ENCODE assay signal across 9 cellular contexts in genomic region chr17:72618018-72618509, GRCh38.
A peak's percentile ranks its signal among the peaks of the same experiment; 100 is the strongest.
DNase-seq lines count a peak whose midpoint lies in the region; ATAC-seq, FAIRE-seq and TF ChIP-seq lines count a peak whose summit lies in the region.
"Had no signal": no experiment of that assay in that cellular context is flagged by ENCODE, and none has a peak within 500 bp of the region (broad histone marks: within the 10 kb centered on the region; RNA-seq: fewer than 3 reads in every experiment).

No MANE protein-coding gene starts in this region.

- no peaks in the 10 kb centered on the region for H3K23me2 ChIP-seq in H1 (ENCODE audit: low read depth, low read length)

- POLR2A ChIA-PET in H1 (lab: Charles Lee; ENCODE audit: partially characterized antibody) = interaction anchor here (0.5 to 1.4 kb wide), 2 partner anchors 26 to 760 kb away, joined by 4 to 5 read pairs; no protein-coding TSS in a partner anchor
- POLR2A ChIA-PET in WTC11 (lab: Charles Lee) = interaction anchor here (1.0 kb wide), 1 partner anchor 27 kb away, joined by 3 read pairs; no protein-coding TSS in a partner anchor

- no peaks in the 10 kb centered on the region for H4K20me1 ChIP-seq in H1 (replicated peaks in 1 of 2; ENCODE audit: control insufficient read depth in 1 of 2, insufficient read depth in 2 of 2, low read length in 2 of 2)

- no peak for TF ChIP-seq EP300 in H1 (IDR thresholded peaks at IDR 0.05; ENCODE audit: borderline replicate concordance in 1 of 2, low read depth in 2 of 2, low read length in 2 of 2)

- H3K27ac Mint-ChIP-seq in WTC11 = no peak overlapping the region

- peak overlapping the region; percentile 7; the same call in 1 of the 2 replicates for H4K8ac ChIP-seq in H1 (ENCODE audit: extremely low read depth, insufficient read depth, low read length)

- no peak overlapping the region for H3K9ac ChIP-seq in H1 (replicated peaks in 1 of 4; ENCODE audit: extremely low read depth in 1 of 4, low read depth in 3 of 4, low read length in 3 of 4)

- no peaks in the 10 kb centered on the region for H3K79me2 ChIP-seq in H1 (ENCODE audit: control insufficient read depth in 1 of 2, insufficient read depth in 2 of 2, low read length in 2 of 2)

- no peak overlapping the region for H3K4me2 ChIP-seq in H1 (ENCODE audit: insufficient read depth in 1 of 2, low read depth in 2 of 2, low read length in 2 of 2)

- no peak overlapping the region for H3K4me3 ChIP-seq in H1 (ENCODE audit: extremely low read depth in 1 of 4, insufficient read depth in 2 of 4, low read depth in 3 of 4, low read length in 4 of 4)

- no peak overlapping the region for H4K5ac ChIP-seq in H1 (ENCODE audit: insufficient read length, low read depth, low read length)

- H2BK5ac ChIP-seq in H1 (ENCODE audit: low read depth, low read length) = no peak overlapping the region

- peak; percentile 85 for DNase-seq in DMS53 treated with DMSO at 0.1 percent for 48 hours (lab: John Stamatoyannopoulos, UW; ENCODE audit: unreplicated experiment)
- peak; percentile 56 for DNase-seq in RPMI7951 (ENCODE audit: low read depth)
- no peak for DNase-seq in H1 (ENCODE audit: low read depth in 1 of 2, low spot score in 2 of 2)
- DNase-seq in stimulated activated CD8-positive, alpha-beta memory T cell treated with anti-CD3 and anti-CD28 coated beads, Interleukin-15, amount 100 ng/mL, for 1 hour (ENCODE audit: low read depth) = peak; percentile 6
- no peak for DNase-seq in omental fat pad (ENCODE audit: low spot score)
- no peak for DNase-seq in NCI-H1092 (lab: John Stamatoyannopoulos, UW)
- no peak for DNase-seq in WTC11 (ENCODE audit: low spot score)

- no peak overlapping the region for H3K27ac ChIP-seq in H1 (ENCODE audit: low read depth, low read length)

- peaks cover 2 to 7% (median 3%) of the 10 kb centered on the region in 4 experiments; a peak in 4 of 7 replicates for H3K4me1 ChIP-seq in H1 (replicated peaks in 1 of 4; ENCODE audit: control insufficient read depth in 3 of 4, insufficient read depth in 4 of 4, low read length in 3 of 4)

- TF ChIP-seq RAD21 in H1 (IDR thresholded peaks at IDR 0.05 in 1 of 2, conservative IDR thresholded peaks at IDR 0.05 in 1 of 2; ENCODE audit: low read depth in 2 of 2, low read length in 2 of 2) = no peak

- no peak overlapping the region for H3K4ac ChIP-seq in H1 (replicated peaks; ENCODE audit: insufficient read length, low read depth, low read length)

- H3K18ac ChIP-seq in H1 (ENCODE audit: extremely low read depth, low read length) = no peak overlapping the region

- H3K36me3 ChIP-seq in H1 (ENCODE audit: control insufficient read depth in 2 of 4, insufficient read depth in 4 of 4, low read length in 3 of 4) = no peaks in the 10 kb centered on the region

- peaks cover 30% of the 10 kb centered on the region for H3K4me1 Mint-ChIP-seq in WTC11

- no peak overlapping the region for H2BK12ac ChIP-seq in H1 (ENCODE audit: low read depth, low read length)

- WGBS in H1 (ENCODE audit: extremely low coverage in 1 of 2, insufficient coverage in 1 of 2, insufficient read length in 1 of 2, insufficient replicate concordance in 2 of 2, low coverage in 1 of 2, low lambda C conversion rate in 2 of 2, missing lambda C conversion rate in 1 of 2), 2 experiments = 84% methylated on average over 17 of the region's 17 CpGs; no CpG with 5 or more reads in 1 of the 2 experiments

- peaks cover 11% of the 10 kb centered on the region for H3K27me3 Mint-ChIP-seq in WTC11 (ENCODE audit: low read depth)

- CTCF ChIA-PET in H1 (lab: Charles Lee; ENCODE audit: partially characterized antibody) (interaction anchor here (0.8 to 1.9 kb wide), 6 partner anchors 20 to 107 kb away, joined by 3 to 8 read pairs (median 4); no protein-coding TSS in a partner anchor), WTC11 (lab: Charles Lee) (interaction anchor here (1.0 to 1.8 kb wide), 3 partner anchors 23 to 61 kb away, joined by 5 to 8 read pairs (median 7); no protein-coding TSS in a partner anchor)

- H2AFZ ChIP-seq in H1 (ENCODE audit: low read length) = no peak overlapping the region

- no peaks in the 10 kb centered on the region for H3K9me3 ChIP-seq in H1 (ENCODE audit: insufficient read depth in 2 of 2, low read depth in 1 of 2, low read length in 1 of 2)

- TF ChIP-seq CTCF in H1 (IDR thresholded peaks at IDR 0.05; ENCODE audit: control extremely low read depth in 1 of 3, insufficient read depth in 1 of 3, low read depth in 1 of 3, low read length in 3 of 3) (no peak), omental fat pad (IDR thresholded peaks at IDR 0.05) (no peak), WTC11 (IDR thresholded peaks at IDR 0.05) (no peak)

- 0 out of 2 replicates have a peak, but pooled peaks cover 4% of the 10 kb centered on the region for H3K9me3 Mint-ChIP-seq in WTC11

- ATAC-seq in HG02759 (IDR thresholded peaks at IDR 0.05; ENCODE audit: unreplicated experiment) (peak; percentile 54), omental fat pad (ENCODE audit: low FRiP score) (no peak), WTC11 (no peak)

- peaks cover 0 to 2% (median 0%) of the 10 kb centered on the region in 4 experiments; a peak in 2 of 7 replicates for H3K27me3 ChIP-seq in H1 (replicated peaks in 1 of 4; ENCODE audit: control insufficient read depth in 3 of 4, extremely low read depth in 1 of 4, insufficient read depth in 3 of 4, low read length in 3 of 4)

- H3K14ac ChIP-seq in H1 (ENCODE audit: insufficient read length) = no peak overlapping the region

- TF ChIP-seq POLR2A in H1 (IDR thresholded peaks at IDR 0.05; ENCODE audit: control extremely low read depth in 1 of 2, low read depth in 2 of 2, low read length in 2 of 2) = no peak

- no peak overlapping the region for H2BK15ac ChIP-seq in H1 (ENCODE audit: low read length)

- no peak overlapping the region for H3K4me3 Mint-ChIP-seq in WTC11

- H3K36me3 Mint-ChIP-seq in WTC11 = no peaks in the 10 kb centered on the region

- H3K56ac ChIP-seq in H1 (replicated peaks; ENCODE audit: insufficient read length, low read depth, low read length) = no peak overlapping the region

- FAIRE-seq in H1 (lab: Jason Lieb, UNC) = no peak
- FAIRE-seq: colon had no signal

- H2BK20ac ChIP-seq in H1 (ENCODE audit: low read length) = no peak overlapping the region

- H3K23ac ChIP-seq in H1 (ENCODE audit: insufficient read length) = no peak overlapping the region

- no peak overlapping the region for H2BK120ac ChIP-seq in H1 (replicated peaks; ENCODE audit: low read depth, low read length)

- H2AK5ac ChIP-seq in H1 (ENCODE audit: low read depth, low read length) = no peak overlapping the region

- no peaks in the 10 kb centered on the region for H3K79me1 ChIP-seq in H1 (ENCODE audit: low read depth, low read length)

- H4K91ac ChIP-seq in H1 (replicated peaks; ENCODE audit: insufficient read length, low read length) = no peak overlapping the region

TF ChIP-seq in H1, 55 proteins besides CTCF, POLR2A, EP300 and RAD21:
- TF ChIP-seq YY1 (IDR thresholded peaks at IDR 0.05; ENCODE audit: low read depth, low read length) (no peak), NRF1 (IDR thresholded peaks at IDR 0.05; ENCODE audit: low read depth, low read length) (no peak), POLR2AphosphoS5 (IDR thresholded peaks at IDR 0.05; ENCODE audit: low read depth, low read length) (no peak)
TF ChIP-seq in H1: peak in this region for 0.

TF ChIP-seq in WTC11, 78 proteins besides CTCF, POLR2A, EP300 and RAD21:
- no peak for TF ChIP-seq JAZF1 (CRISPR knock-in tag; IDR thresholded peaks at IDR 0.05)

Comparison
In these comparisons a context has a peak if more than half of its experiments do, and no peak if none do; other contexts are left out.
1. DNase-seq: peak in DMS53 treated with DMSO at 0.1 percent for 48 hours (single experiment), RPMI7951 (single experiment) and stimulated activated CD8-positive, alpha-beta memory T cell treated with anti-CD3 and anti-CD28 coated beads, Interleukin-15, amount 100 ng/mL, for 1 hour (single experiment); none in H1 (0 of 2), omental fat pad (single experiment), NCI-H1092 (single experiment) and WTC11 (single experiment).